27 cellular contexts compared by ENCODE assay signal in the genomic region with DNA sequence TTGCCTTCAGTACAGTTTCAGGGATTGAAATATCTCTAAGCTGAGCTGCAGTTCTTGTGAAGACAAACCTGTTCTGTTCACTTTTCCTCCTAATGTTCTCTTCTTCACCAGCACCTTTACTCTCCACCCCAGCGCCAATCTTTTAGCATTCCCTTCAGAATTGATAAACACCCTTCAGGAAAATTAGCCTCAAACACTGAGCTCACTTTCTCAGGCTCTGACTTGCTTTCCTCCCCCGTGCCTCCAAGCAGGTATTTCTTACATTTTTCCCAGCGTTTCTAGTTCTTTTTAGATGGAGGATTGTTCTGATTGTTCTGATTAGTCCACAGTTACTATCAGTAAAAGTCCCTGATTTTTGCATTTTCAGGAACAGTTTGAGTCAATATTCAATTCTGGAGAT.
"Had no signal": no experiment of that assay in that cellular context is flagged by ENCODE, and none has a peak within 500 bp of the region (broad histone marks: within the 10 kb centered on the region; RNA-seq: fewer than 3 reads in every experiment).

No MANE protein-coding gene starts in this region.

- H3K9ac ChIP-seq: neural progenitor cell, parathyroid adenoma had no signal

- DNase-seq: heart right ventricle; islet precursor cell; left ventricle myocardium inferior; midbrain; mucosa of descending colon; naive thymus-derived CD4-positive, alpha-beta T cell; occipital lobe; right lobe of liver; stimulated activated CD4-positive, alpha-beta T cell treated with anti-CD3 and anti-CD28 coated beads, Interleukin-1b, Interleukin-23, amount 100 ng/mL, for 48 hours; stimulated activated CD4-positive, alpha-beta T cell treated with anti-CD3 and anti-CD28 coated beads, Interleukin-2, amount 100 ng/mL, for 48 hours; stimulated activated CD4-positive, alpha-beta T cell treated with anti-CD3 and anti-CD28 coated beads, Interleukin-4, amount 100 ng/mL, for 4 hours; stimulated activated CD8-positive, alpha-beta memory T cell treated with anti-CD3 and anti-CD28 coated beads, Interleukin-4, amount 100 ng/mL, for 48 hours; stimulated activated naive CD4-positive, alpha-beta T cell treated with Interleukin-2 at 50 U/mL for 16 hours; stimulated activated naive CD8-positive, alpha-beta T cell treated with anti-CD3 and anti-CD28 coated beads, Interleukin-15, amount 100 ng/mL, for 72 hours; substantia nigra; upper lobe of left lung had no signal

- H3K27me3 ChIP-seq: hepatocyte, neural progenitor cell, right atrium auricular region, right lobe of liver, tibial nerve, upper lobe of left lung had no signal

- H3K9me3 Mint-ChIP-seq: memory B cell; natural killer cell treated with Interleukin-12 subunit alpha and Interleukin-12 subunit beta and Interleukin-15 and Interleukin-18, amount 100 ng/mL, for 72 hours; stimulated activated memory B cell treated with anti-CD40 and anti-IgM and Interleukin-4, amounts not matched to agents 10 μg/mL and 1 μg/mL and 100 μg/mL, for 72 hours; stimulated activated naive CD8-positive, alpha-beta T cell treated with anti-CD3 and anti-CD28 coated beads, Interleukin-15, amount 100 ng/mL, for 72 hours had no signal

- H3K27ac Mint-ChIP-seq: memory B cell; natural killer cell treated with Interleukin-12 subunit alpha and Interleukin-12 subunit beta and Interleukin-15 and Interleukin-18, amount 100 ng/mL, for 72 hours; neural progenitor cell; stimulated activated memory B cell treated with anti-CD40 and anti-IgM and Interleukin-4, amounts not matched to agents 10 μg/mL and 1 μg/mL and 100 μg/mL, for 72 hours; stimulated activated naive CD8-positive, alpha-beta T cell treated with anti-CD3 and anti-CD28 coated beads, Interleukin-15, amount 100 ng/mL, for 72 hours had no signal

- H3K4me2 ChIP-seq: hepatocyte, neural progenitor cell, smooth muscle cell had no signal

- H3K9me3 ChIP-seq: neutrophil, right lobe of liver, upper lobe of left lung had no signal

- H3K27me3 Mint-ChIP-seq: natural killer cell treated with Interleukin-12 subunit alpha and Interleukin-12 subunit beta and Interleukin-15 and Interleukin-18, amount 100 ng/mL, for 72 hours; stimulated activated naive CD8-positive, alpha-beta T cell treated with anti-CD3 and anti-CD28 coated beads, Interleukin-15, amount 100 ng/mL, for 72 hours had no signal

- H3K4me3 ChIP-seq: heart right ventricle, hepatocyte, left ventricle myocardium inferior, lung, mucosa of descending colon, neural progenitor cell, right atrium auricular region, right lobe of liver, smooth muscle cell, tibial nerve, upper lobe of left lung had no signal

- ATAC-seq: heart right ventricle; mucosa of descending colon; naive thymus-derived CD4-positive, alpha-beta T cell; natural killer cell treated with Interleukin-12 subunit alpha and Interleukin-12 subunit beta and Interleukin-15 and Interleukin-18, amount 100 ng/mL, for 72 hours; right lobe of liver; stimulated activated memory B cell treated with anti-CD40 and anti-IgM and Interleukin-4, amounts not matched to agents 10 μg/mL and 1 μg/mL and 100 μg/mL, for 72 hours; stimulated activated naive CD8-positive, alpha-beta T cell treated with anti-CD3 and anti-CD28 coated beads, Interleukin-15, amount 100 ng/mL, for 72 hours had no signal

- H3K36me3 ChIP-seq: heart right ventricle, left ventricle myocardium inferior, neutrophil, right atrium auricular region, right lobe of liver, upper lobe of left lung had no signal

- H3K27ac ChIP-seq: heart right ventricle, hepatocyte, left ventricle myocardium inferior, neural progenitor cell, neutrophil, parathyroid adenoma, right atrium auricular region, right lobe of liver, tibial nerve, upper lobe of left lung had no signal

- H3K4me1 ChIP-seq: parathyroid adenoma had no signal

- H3K4me3 Mint-ChIP-seq: memory B cell; naive thymus-derived CD4-positive, alpha-beta T cell; natural killer cell treated with Interleukin-12 subunit alpha and Interleukin-12 subunit beta and Interleukin-15 and Interleukin-18, amount 100 ng/mL, for 72 hours; neural progenitor cell; stimulated activated memory B cell treated with anti-CD40 and anti-IgM and Interleukin-4, amounts not matched to agents 10 μg/mL and 1 μg/mL and 100 μg/mL, for 72 hours; stimulated activated naive CD8-positive, alpha-beta T cell treated with anti-CD3 and anti-CD28 coated beads, Interleukin-15, amount 100 ng/mL, for 72 hours had no signal

- H3K79me2 ChIP-seq: parathyroid adenoma had no signal

- H3K36me3 Mint-ChIP-seq: stimulated activated memory B cell treated with anti-CD40 and anti-IgM and Interleukin-4, amounts not matched to agents 10 μg/mL and 1 μg/mL and 100 μg/mL, for 72 hours had no signal

- H2AFZ ChIP-seq: hepatocyte, neural progenitor cell, parathyroid adenoma had no signal
